ENCODE assay signal across 1 cellular context in the genomic region with DNA sequence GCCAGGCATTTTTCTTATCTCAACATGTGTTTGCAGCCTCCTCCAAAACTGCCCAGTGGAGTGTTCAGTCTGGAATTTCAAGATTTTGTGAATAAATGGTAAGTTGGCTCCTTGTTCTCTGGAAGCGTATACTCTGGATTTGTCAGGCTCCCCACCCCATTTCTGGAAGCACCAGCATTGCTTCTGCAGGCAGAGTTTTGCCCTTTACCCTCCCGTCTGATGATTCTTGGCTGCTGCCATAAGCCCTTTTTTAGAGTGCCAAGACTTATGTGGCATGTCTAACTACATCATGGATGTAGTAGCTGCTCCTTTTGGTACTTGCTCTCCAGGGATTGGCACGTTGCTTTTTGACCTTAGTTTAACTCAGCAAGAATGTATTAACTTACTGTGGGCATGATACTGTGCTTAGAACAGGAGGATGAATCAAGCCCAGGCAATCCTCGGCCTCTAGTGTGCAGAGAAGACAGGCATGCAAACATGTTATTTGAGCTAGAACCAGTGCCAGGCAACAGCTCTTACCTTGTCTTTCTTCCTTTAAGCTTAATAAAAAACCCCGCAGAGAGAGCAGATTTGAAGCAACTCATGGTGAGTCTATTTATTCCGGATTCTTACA.
TF ChIP-seq lines count a peak whose summit lies in the region.

No MANE protein-coding gene starts in this region.

TF ChIP-seq in A549, 52 proteins besides CTCF, POLR2A, EP300 and RAD21 (continued from another document):
- no peak for TF ChIP-seq ELK1 (IDR thresholded peaks at IDR 0.05; ENCODE audit: low read depth, low read length)
- TF ChIP-seq, protein P1, sequence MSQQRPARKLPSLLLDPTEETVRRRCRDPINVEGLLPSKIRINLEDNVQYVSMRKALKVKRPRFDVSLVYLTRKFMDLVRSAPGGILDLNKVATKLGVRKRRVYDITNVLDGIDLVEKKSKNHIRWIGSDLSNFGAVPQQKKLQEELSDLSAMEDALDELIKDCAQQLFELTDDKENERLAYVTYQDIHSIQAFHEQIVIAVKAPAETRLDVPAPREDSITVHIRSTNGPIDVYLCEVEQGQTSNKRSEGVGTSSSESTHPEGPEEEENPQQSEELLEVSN (IDR thresholded peaks at IDR 0.05; ENCODE audit: borderline replicate concordance, low read depth) = no peak
- TF ChIP-seq SMC3 (IDR thresholded peaks at IDR 0.05) = no peak
- TF ChIP-seq ESRRA (IDR thresholded peaks at IDR 0.05; ENCODE audit: borderline replicate concordance, low read length) = no peak
- TF ChIP-seq ZNF302 (CRISPR knock-in tag; IDR thresholded peaks at IDR 0.05) = no peak
TF ChIP-seq in A549: peak in this region for 0.
